In genomic region chr12:116222358-116222757, GRCh38 we compare ENCODE assay signal across 8 cellular contexts.
A peak's percentile ranks its signal among the peaks of the same experiment; 100 is the strongest.
DNase-seq lines count a peak whose midpoint lies in the region; ATAC-seq and TF ChIP-seq lines count a peak whose summit lies in the region.

No MANE protein-coding gene starts in this region.

- DNase-seq in DMS153 treated with DMSO at 0.1 percent for 48 hours (lab: John Stamatoyannopoulos, UW; ENCODE audit: unreplicated experiment) = peak; percentile 22
- DNase-seq in NCI-H2196 (lab: John Stamatoyannopoulos, UW; ENCODE audit: unreplicated experiment) = peak; percentile 91
- peak; percentile 95 to 97 for DNase-seq in cardiac fibroblast (ENCODE audit: low read depth in 2 of 2)
- DNase-seq in non-pigmented ciliary epithelial cell (ENCODE audit: low read depth) = peak; percentile 63

- no peak overlapping the region for H3K4me3 ChIP-seq in cardiac fibroblast (replicated peaks in 1 of 2; ENCODE audit: low read depth in 2 of 2, low read length in 2 of 2)

- no peak for TF ChIP-seq CTCF in cardiac fibroblast (IDR thresholded peaks at IDR 0.05; ENCODE audit: low read depth, low read length)

- ATAC-seq in HG03108 (IDR thresholded peaks at IDR 0.05; ENCODE audit: unreplicated experiment) = no peak
- no peak for ATAC-seq in GM19328 (IDR thresholded peaks at IDR 0.05; ENCODE audit: unreplicated experiment)
- no peak for ATAC-seq in HG03432 (IDR thresholded peaks at IDR 0.05; ENCODE audit: unreplicated experiment)
- no peak for ATAC-seq in HG03442 (IDR thresholded peaks at IDR 0.05; ENCODE audit: unreplicated experiment)

Comparison
In these comparisons a context has a peak if more than half of its experiments do, and no peak if none do; other contexts are left out.
1. DNase-seq: peak in every context shown above with its lines; median percentile 96 in cardiac fibroblast; 91 in NCI-H2196; 63 in non-pigmented ciliary epithelial cell; 22 in DMS153 treated with DMSO at 0.1 percent for 48 hours.